Comparison of ENCODE assay signal across 8 cellular contexts in the genomic region with DNA sequence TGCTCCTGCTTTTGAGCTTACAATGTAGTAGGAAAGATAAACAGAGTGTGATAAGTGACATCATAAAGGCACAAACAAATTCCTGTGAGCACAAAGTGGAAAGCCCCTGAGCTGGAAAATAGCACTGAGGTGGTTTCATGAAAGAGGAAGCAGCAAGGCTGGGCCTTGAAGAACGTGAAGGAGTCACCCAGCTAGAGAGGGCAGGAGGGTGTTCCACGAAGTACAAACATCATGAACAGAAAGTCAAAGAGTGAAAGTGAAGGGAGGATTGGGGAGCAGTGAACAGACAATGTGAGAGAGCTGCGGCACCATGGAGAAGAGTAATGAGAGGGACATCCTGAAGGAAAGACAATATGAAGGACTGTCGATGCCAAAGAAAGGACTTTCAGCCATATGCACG.
A peak's percentile ranks its signal among the peaks of the same experiment; 100 is the strongest.
DNase-seq lines count a peak whose midpoint lies in the region; ATAC-seq and TF ChIP-seq lines count a peak whose summit lies in the region.

No MANE protein-coding gene starts in this region.

- H2AFZ ChIP-seq in OCI-LY3 (ENCODE audit: low read depth, low read length) (no peak overlapping the region), PC-3 (ENCODE audit: low read length) (no peak overlapping the region)

- H3K27me3 ChIP-seq in OCI-LY3 (ENCODE audit: low read depth, low read length) (peaks cover 20% of the 10 kb centered on the region), PC-3 (ENCODE audit: low read length) (no peaks in the 10 kb centered on the region)

- peaks cover 54% of the 10 kb centered on the region for H3K4me1 Mint-ChIP-seq in activated T-cell treated with anti-CD3 and anti-CD28 coated beads, Interleukin-2, amount 50 U/mL, for 24 hours (ENCODE audit: low read depth)
- peaks cover 21% of the 10 kb centered on the region for H3K4me1 Mint-ChIP-seq in central memory CD8-positive, alpha-beta T cell

- POLR2A ChIA-PET in PC-3 (lab: Charles Lee; ENCODE audit: unreplicated experiment) = no interaction called here

- in situ Hi-C loops in G401 (cut with HindIII; ENCODE audit: low sequenced_read_pairs) = no loop called here

- no peaks in the 10 kb centered on the region for H3K36me3 ChIP-seq in OCI-LY3 (replicated peaks; ENCODE audit: low read depth, low read length)
- no peaks in the 10 kb centered on the region for H3K36me3 ChIP-seq in PC-3 (ENCODE audit: low read depth, low read length)

- H3K4me1 ChIP-seq in OCI-LY3 (ENCODE audit: low read length) (peaks cover 61% of the 10 kb centered on the region), PC-3 (ENCODE audit: insufficient read depth, low read length) (peaks cover 38% of the 10 kb centered on the region)

- no peak overlapping the region for H3K27ac Mint-ChIP-seq in activated T-cell treated with anti-CD3 and anti-CD28 coated beads, Interleukin-2, amount 50 U/mL, for 24 hours
- H3K27ac Mint-ChIP-seq in central memory CD8-positive, alpha-beta T cell (ENCODE audit: low read depth) = no peak overlapping the region

- peaks cover 2% of the 10 kb centered on the region for H3K9me3 Mint-ChIP-seq in activated T-cell treated with anti-CD3 and anti-CD28 coated beads, Interleukin-2, amount 50 U/mL, for 24 hours
- H3K9me3 Mint-ChIP-seq in central memory CD8-positive, alpha-beta T cell = no peaks in the 10 kb centered on the region

- no peak overlapping the region for H3K4me3 Mint-ChIP-seq in activated T-cell treated with anti-CD3 and anti-CD28 coated beads, Interleukin-2, amount 50 U/mL, for 24 hours
- H3K4me3 Mint-ChIP-seq in central memory CD8-positive, alpha-beta T cell = no peak overlapping the region

- no peaks in the 10 kb centered on the region for H3K27me3 Mint-ChIP-seq in activated T-cell treated with anti-CD3 and anti-CD28 coated beads, Interleukin-2, amount 50 U/mL, for 24 hours
- H3K27me3 Mint-ChIP-seq in central memory CD8-positive, alpha-beta T cell = peaks cover 16% of the 10 kb centered on the region

- intact Hi-C loops in PC-3 (cut with micrococcal nuclease) = no loop called here

- no peak overlapping the region for H3K9ac ChIP-seq in OCI-LY3 (ENCODE audit: low read length)
- no peak overlapping the region for H3K9ac ChIP-seq in PC-3 (ENCODE audit: low read length)

- H3K4me3 ChIP-seq in OCI-LY3 (ENCODE audit: low read length) (peak overlapping the region; percentile 40), PC-3 (ENCODE audit: low read length) (no peak overlapping the region)

- no peaks in the 10 kb centered on the region for H3K36me3 Mint-ChIP-seq in activated T-cell treated with anti-CD3 and anti-CD28 coated beads, Interleukin-2, amount 50 U/mL, for 24 hours (ENCODE audit: low read depth)
- no peaks in the 10 kb centered on the region for H3K36me3 Mint-ChIP-seq in central memory CD8-positive, alpha-beta T cell (ENCODE audit: insufficient read depth)

- H3K9me2 ChIP-seq in PC-3 (replicated peaks; ENCODE audit: low read length) = no peaks in the 10 kb centered on the region

- H3K79me2 ChIP-seq in OCI-LY3 (ENCODE audit: low read length) = no peaks in the 10 kb centered on the region
- H3K79me2 ChIP-seq in PC-3 (ENCODE audit: low read length) = no peaks in the 10 kb centered on the region

- H3K4me2 ChIP-seq in OCI-LY3 (ENCODE audit: low read length) (peak overlapping the region; percentile 67), PC-3 (ENCODE audit: low read length) (no peak overlapping the region)

- H3K27ac ChIP-seq in OCI-LY3 (ENCODE audit: low read length) (no peak overlapping the region), PC-3 (ENCODE audit: low read length) (no peak overlapping the region)

- DNase-seq in activated T-cell treated with anti-CD3 and anti-CD28 coated beads for 24 hours (ENCODE audit: low read depth) = peak; percentile 30
- DNase-seq in activated T-cell treated with anti-CD3 and anti-CD28 coated beads, Interleukin-2, amount 50 U/mL, for 24 hours = no peak
- DNase-seq in central memory CD8-positive, alpha-beta T cell (ENCODE audit: low spot score in 2 of 2) = no peak
- peak; percentile 22 for DNase-seq in stimulated activated naive CD4-positive, alpha-beta T cell treated with Interleukin-2 at 50 U/mL for 16 hours (lab: John Stamatoyannopoulos, UW)
- no peak for DNase-seq in G401 (ENCODE audit: low spot score)
- DNase-seq in PC-3 = no peak
- no peak for DNase-seq in COLO668 (lab: John Stamatoyannopoulos, UW; ENCODE audit: unreplicated experiment)

- H3F3A ChIP-seq in PC-3 (ENCODE audit: low read length, unreplicated experiment) = peaks cover under 1% of the 10 kb centered on the region

- H4K20me1 ChIP-seq in OCI-LY3 (ENCODE audit: insufficient read depth, low read length) (no peaks in the 10 kb centered on the region), PC-3 (ENCODE audit: low read length) (no peaks in the 10 kb centered on the region)

- TF ChIP-seq CTCF in OCI-LY3 (IDR thresholded peaks at IDR 0.05; ENCODE audit: low read depth, low read length) = no peak
- no peak for TF ChIP-seq CTCF in PC-3 (conservative IDR thresholded peaks at IDR 0.05; ENCODE audit: low read depth, low read length)

- ATAC-seq in central memory CD8-positive, alpha-beta T cell (replicated peaks; ENCODE audit: extremely low read depth, poor library complexity, severe bottlenecking) = peak; percentile 67
- no peak for ATAC-seq in PC-3

- no TSS peak for BruUV-seq in PC-3 (replicated peaks; lab: Mats Ljungman, UMichigan)

- H3K9me3 ChIP-seq in OCI-LY3 (ENCODE audit: insufficient read depth, low read length) = no peaks in the 10 kb centered on the region
- no peaks in the 10 kb centered on the region for H3K9me3 ChIP-seq in PC-3 (ENCODE audit: low read length)

- CTCF ChIA-PET in PC-3 (lab: Charles Lee) = no interaction called here

Comparison
In these comparisons a context has a peak if more than half of its experiments do, and no peak if none do; other contexts are left out.
1. DNase-seq: peak in activated T-cell treated with anti-CD3 and anti-CD28 coated beads for 24 hours (single experiment) and stimulated activated naive CD4-positive, alpha-beta T cell treated with Interleukin-2 at 50 U/mL for 16 hours (single experiment); none in activated T-cell treated with anti-CD3 and anti-CD28 coated beads, Interleukin-2, amount 50 U/mL, for 24 hours (single experiment), central memory CD8-positive, alpha-beta T cell (0 of 2), G401 (single experiment), PC-3 (single experiment) and COLO668 (single experiment).